10 cellular contexts compared by ENCODE assay signal in genomic region chr1:219555031-219555667, GRCh38. TPM values are rescaled to one million over a fixed set of nuclear protein-coding genes. Genes with fewer than 3 reads are reported as not detected.
DNase-seq lines count a peak whose midpoint lies in the region; ATAC-seq, FAIRE-seq and TF ChIP-seq lines count a peak whose summit lies in the region.
"Had no signal": no experiment of that assay in that cellular context is flagged by ENCODE, and none has a peak within 500 bp of the region (broad histone marks: within the 10 kb centered on the region; RNA-seq: fewer than 3 reads in every experiment).

No MANE protein-coding gene starts in this region.

- FAIRE-seq in D721Med (lab: Jason Lieb, UNC), result peak; percentile 35

- CTCF ChIA-PET in activated CD8-positive, alpha-beta memory T cell treated with anti-CD3 and anti-CD28 coated beads, Interleukin-2, amount 10 ng/mL, durations not matched to agents 7 days and 5 days (lab: Charles Lee), result interaction anchor here (0.9 kb wide), 1 partner anchor 12 kb away, joined by 3 read pairs; no protein-coding TSS in a partner anchor

- no peak for TF ChIP-seq POLR2A in upper lobe of left lung (IDR thresholded peaks at IDR 0.05)

- no peaks in the 10 kb centered on the region for H3K4me1 Mint-ChIP-seq in activated CD8-positive, alpha-beta memory T cell treated with anti-CD3 and anti-CD28 coated beads, Interleukin-2, amount 10 ng/mL, durations not matched to agents 7 days and 5 days
- H3K4me1 Mint-ChIP-seq: naive B cell had no signal

- TF ChIP-seq CTCF in D721Med (IDR thresholded peaks at IDR 0.05; ENCODE audit: insufficient read depth, missing control alignments) (no peak), upper lobe of left lung (IDR thresholded peaks at IDR 0.05) (no peak)

- H3K36me3 ChIP-seq in muscle layer of duodenum (ENCODE audit: control insufficient read depth in 1 of 2, insufficient read depth in 2 of 2, low read length in 2 of 2) (no peaks in the 10 kb centered on the region), upper lobe of left lung (no peaks in the 10 kb centered on the region)

- peaks cover 2% of the 10 kb centered on the region for H3K27me3 Mint-ChIP-seq in activated CD8-positive, alpha-beta memory T cell treated with anti-CD3 and anti-CD28 coated beads, Interleukin-2, amount 10 ng/mL, durations not matched to agents 7 days and 5 days

- no peak overlapping the region for H3K4me3 ChIP-seq in muscle layer of duodenum (ENCODE audit: low read depth in 1 of 2, low read length in 2 of 2)
- H3K4me3 ChIP-seq in upper lobe of left lung, result no peak overlapping the region

- H3K27ac Mint-ChIP-seq in activated CD8-positive, alpha-beta memory T cell treated with anti-CD3 and anti-CD28 coated beads, Interleukin-2, amount 10 ng/mL, durations not matched to agents 7 days and 5 days, result no peak overlapping the region
- H3K27ac Mint-ChIP-seq: naive B cell had no signal

- peak overlapping the region; percentile 42 for H3K27ac ChIP-seq in cingulate gyrus (ENCODE audit: low read depth, low read length)
- peak overlapping the region; percentile 58 for H3K27ac ChIP-seq in muscle layer of duodenum (ENCODE audit: low read length)
- no peak overlapping the region for H3K27ac ChIP-seq in upper lobe of left lung

- no peaks in the 10 kb centered on the region for H3K9me3 Mint-ChIP-seq in activated CD8-positive, alpha-beta memory T cell treated with anti-CD3 and anti-CD28 coated beads, Interleukin-2, amount 10 ng/mL, durations not matched to agents 7 days and 5 days (ENCODE audit: low read depth)

- ATAC-seq in upper lobe of left lung (ENCODE audit: low FRiP score in 2 of 2), result no peak
- no peak for ATAC-seq in activated CD8-positive, alpha-beta memory T cell treated with anti-CD3 and anti-CD28 coated beads, Interleukin-2, amount 10 ng/mL, durations not matched to agents 7 days and 5 days

- no peak for TF ChIP-seq EP300 in upper lobe of left lung (IDR thresholded peaks at IDR 0.05)

- peaks cover 0 to 9% of the 10 kb centered on the region in 2 donors for H3K4me1 ChIP-seq in muscle layer of duodenum (ENCODE audit: control insufficient read depth in 1 of 2, insufficient read depth in 2 of 2, low read length in 2 of 2)
- H3K4me1 ChIP-seq in upper lobe of left lung, result no peaks in the 10 kb centered on the region

- H3K27me3 ChIP-seq in muscle layer of duodenum (ENCODE audit: low read depth, low read length) (no peaks in the 10 kb centered on the region), upper lobe of left lung (no peaks in the 10 kb centered on the region)

- H3K9me3 ChIP-seq in muscle layer of duodenum (ENCODE audit: control insufficient read depth in 1 of 2, low read length in 2 of 2) (no peaks in the 10 kb centered on the region), upper lobe of left lung (no peaks in the 10 kb centered on the region)

- H3K4me3 Mint-ChIP-seq in activated CD8-positive, alpha-beta memory T cell treated with anti-CD3 and anti-CD28 coated beads, Interleukin-2, amount 10 ng/mL, durations not matched to agents 7 days and 5 days, result no peak overlapping the region
- H3K4me3 Mint-ChIP-seq: naive B cell had no signal

- WGBS in upper lobe of left lung, 2 donors, result 92 to 94% methylated on average over 6 of the region's 6 CpGs

- H3K36me3 Mint-ChIP-seq in activated CD8-positive, alpha-beta memory T cell treated with anti-CD3 and anti-CD28 coated beads, Interleukin-2, amount 10 ng/mL, durations not matched to agents 7 days and 5 days, result no peaks in the 10 kb centered on the region
- H3K36me3 Mint-ChIP-seq: naive B cell had no signal

- no peak for DNase-seq in D721Med (ENCODE audit: insufficient read length, low spot score)
- DNase-seq in NCI-H146 (lab: John Stamatoyannopoulos, UW), result peak; percentile 76
- DNase-seq in upper lobe of left lung, result no peak
- no peak for DNase-seq in activated CD8-positive, alpha-beta memory T cell treated with anti-CD3 and anti-CD28 coated beads, Interleukin-2, amount 10 ng/mL, durations not matched to agents 7 days and 5 days
- no peak for DNase-seq in effector CD4-positive, alpha-beta T cell
- no peak for DNase-seq in stimulated activated CD4-positive, alpha-beta T cell treated with anti-CD3 and anti-CD28 coated beads, Interleukin-4, amount 100 ng/mL, for 4 hours
- DNase-seq: activated gamma-delta T cell, naive B cell had no signal

RNA-seq across cellular contexts. Expression of gene ZC3H11B, which starts 57.8 kb away (rescaled TPM):
- under 1 TPM in 1 of 6 donors, not detected in 5; 0.30 TPM for total RNA-seq in upper lobe of left lung
- total RNA-seq in activated CD8-positive, alpha-beta memory T cell treated with anti-CD3 and anti-CD28 coated beads, Interleukin-2, amount 10 ng/mL, durations not matched to agents 7 days and 5 days, result not detected

Comparison
In these comparisons a context has a peak if more than half of its experiments do, and no peak if none do; other contexts are left out.
1. H3K27ac ChIP-seq: peak in cingulate gyrus (single experiment) and muscle layer of duodenum (single experiment); none in upper lobe of left lung (0 of 4).